Comparison of ENCODE assay signal across 8 cellular contexts in genomic region chr16:75516189-75516966, GRCh38. TPM values are rescaled to one million over a fixed set of nuclear protein-coding genes. Genes with fewer than 3 reads are reported as not detected.
DNase-seq lines count a peak whose midpoint lies in the region; ATAC-seq and TF ChIP-seq lines count a peak whose summit lies in the region.
"Not testable (repeated sequence)": the region's sequence is repeated elsewhere in the genome, so short reads cannot be mapped to it uniquely, and the experiment has no call there.

No MANE protein-coding gene starts in this region.

- H2BK120ac ChIP-seq in mesenchymal stem cell (ENCODE audit: low read depth, low read length) = peak overlapping the region; percentile 73

- H3K23ac ChIP-seq in mesenchymal stem cell (ENCODE audit: low read length in 2 of 2) = peak overlapping the region in 1 of 2 experiments; percentile 92

- H3K4me3 ChIP-seq in BE2C (ENCODE audit: low read depth, low read length) (peak overlapping the region; percentile 83), HUES6 (ENCODE audit: low read depth, low read length) (peak overlapping the region; percentile 93), fibroblast of pulmonary artery (replicated peaks; ENCODE audit: low read depth, low read length) (peak overlapping the region; percentile 80), mesenchymal stem cell (ENCODE audit: insufficient read depth in 1 of 2, low read depth in 1 of 2, low read length in 2 of 2) (peak overlapping the region; percentile 89 to 93)

- WGBS in mesenchymal stem cell = 7% methylated on average over 42 of the region's 42 CpGs

- peak overlapping the region in 1 of 2 experiments; percentile 24 for H2BK12ac ChIP-seq in mesenchymal stem cell (ENCODE audit: low read length in 2 of 2)

- H3K79me1 ChIP-seq in mesenchymal stem cell (replicated peaks; ENCODE audit: low read length, poor library complexity, severe bottlenecking) = not testable (repeated sequence)

- not testable (repeated sequence) for H3K27me3 ChIP-seq in BE2C; HUES6 (ENCODE audit: control insufficient read depth, insufficient read depth, low read length); mesenchymal stem cell (ENCODE audit: control insufficient read depth in 1 of 2, insufficient read depth in 1 of 2, low read length in 2 of 2)

- not testable (repeated sequence) for H3K4me1 Mint-ChIP-seq in T-helper 1 cell treated with Interleukin-12 subunit alpha and Interleukin-12 subunit beta and Interleukin-4 antibody, amounts not matched to agents 30 μg/mL and 1 μg/mL, for 36 hours (ENCODE audit: low read depth); activated naive CD8-positive, alpha-beta T cell treated with anti-CD3 and anti-CD28 coated beads, Interleukin-2, amount 50 U/mL, for 24 hours

- not testable (repeated sequence) for DNase-seq in BE2C; fibroblast of pulmonary artery (ENCODE audit: low read depth); mesenchymal stem cell
- peak; percentile 36 for DNase-seq in activated naive CD8-positive, alpha-beta T cell treated with anti-CD3 and anti-CD28 coated beads, Interleukin-2, amount 50 U/mL, for 24 hours
- peak; percentile 45 for DNase-seq in stimulated activated CD4-positive, alpha-beta T cell treated with anti-CD3 and anti-CD28 coated beads, Interleukin-15, amount 100 ng/mL, for 24 hours

- H3K9me3 Mint-ChIP-seq in T-helper 1 cell treated with Interleukin-12 subunit alpha and Interleukin-12 subunit beta and Interleukin-4 antibody, amounts not matched to agents 30 μg/mL and 1 μg/mL, for 36 hours; activated naive CD8-positive, alpha-beta T cell treated with anti-CD3 and anti-CD28 coated beads, Interleukin-2, amount 50 U/mL, for 24 hours: not testable (repeated sequence)

- H3K4me1 ChIP-seq in BE2C; HUES6 (ENCODE audit: control insufficient read depth, insufficient read depth, low read length): not testable (repeated sequence)
- H3K4me1 ChIP-seq in mesenchymal stem cell (ENCODE audit: control insufficient read depth, insufficient read depth, low read depth, low read length) = peaks cover 13% of the 10 kb centered on the region

- peak overlapping the region; percentile 52 to 98 for H3K4ac ChIP-seq in mesenchymal stem cell (ENCODE audit: low read depth in 1 of 2, low read length in 2 of 2)

- peak; percentile 11 for ATAC-seq in GM19467 (IDR thresholded peaks at IDR 0.05; ENCODE audit: unreplicated experiment)
- peak; percentile 16 for ATAC-seq in activated naive CD8-positive, alpha-beta T cell treated with anti-CD3 and anti-CD28 coated beads, Interleukin-2, amount 50 U/mL, for 24 hours

- not testable (repeated sequence) for H3K36me3 ChIP-seq in BE2C; HUES6 (ENCODE audit: control insufficient read depth, insufficient read depth, low read length); mesenchymal stem cell (ENCODE audit: control insufficient read depth in 1 of 2, insufficient read depth in 2 of 2, low read depth in 1 of 2, low read length in 2 of 2)

- H3K4me2 ChIP-seq in mesenchymal stem cell (ENCODE audit: low read length, poor library complexity, severe bottlenecking) = peak overlapping the region; percentile 96

- peaks cover 11% of the 10 kb centered on the region for H3K27me3 Mint-ChIP-seq in T-helper 1 cell treated with Interleukin-12 subunit alpha and Interleukin-12 subunit beta and Interleukin-4 antibody, amounts not matched to agents 30 μg/mL and 1 μg/mL, for 36 hours (ENCODE audit: low read depth)
- H3K27me3 Mint-ChIP-seq in activated naive CD8-positive, alpha-beta T cell treated with anti-CD3 and anti-CD28 coated beads, Interleukin-2, amount 50 U/mL, for 24 hours = not testable (repeated sequence)

- H4K8ac ChIP-seq in mesenchymal stem cell (ENCODE audit: low read length) = peak overlapping the region; percentile 94

- peak overlapping the region; percentile 97 for H3K18ac ChIP-seq in mesenchymal stem cell (ENCODE audit: low read depth in 1 of 2, low read length in 2 of 2)

- H3K9ac ChIP-seq in HUES6 (ENCODE audit: low read length) (peak overlapping the region; percentile 85), mesenchymal stem cell (ENCODE audit: low read length) (peak overlapping the region; percentile 90)

- not testable (repeated sequence) for H2BK5ac ChIP-seq in mesenchymal stem cell (ENCODE audit: low read depth, low read length, poor library complexity, severe bottlenecking)

- peak overlapping the region; percentile 77 for H3K4me3 Mint-ChIP-seq in T-helper 1 cell treated with Interleukin-12 subunit alpha and Interleukin-12 subunit beta and Interleukin-4 antibody, amounts not matched to agents 30 μg/mL and 1 μg/mL, for 36 hours
- H3K4me3 Mint-ChIP-seq in activated naive CD8-positive, alpha-beta T cell treated with anti-CD3 and anti-CD28 coated beads, Interleukin-2, amount 50 U/mL, for 24 hours = peak overlapping the region; percentile 77

- H3K27ac ChIP-seq in HUES6 (ENCODE audit: low read depth, low read length) = peak overlapping the region; percentile 82
- H3K27ac ChIP-seq in mesenchymal stem cell (ENCODE audit: low read length, poor library complexity, severe bottlenecking) = not testable (repeated sequence)

- H2AK5ac ChIP-seq in mesenchymal stem cell (ENCODE audit: low read length, severe bottlenecking) = not testable (repeated sequence)

- peak overlapping the region in 1 of 2 experiments; percentile 87 for H3K14ac ChIP-seq in mesenchymal stem cell (ENCODE audit: low read length in 2 of 2)

- peak overlapping the region; percentile 96 for H2BK15ac ChIP-seq in mesenchymal stem cell (ENCODE audit: low read depth, poor library complexity, severe bottlenecking)

- not testable (repeated sequence) for TF ChIP-seq CTCF in BE2C (IDR thresholded peaks at IDR 0.05; ENCODE audit: low read depth, low read length); fibroblast of pulmonary artery (IDR thresholded peaks at IDR 0.05; ENCODE audit: low read length, missing control alignments)

- peak overlapping the region; percentile 71 for H4K91ac ChIP-seq in mesenchymal stem cell (ENCODE audit: low read length)

- H3K36me3 Mint-ChIP-seq in T-helper 1 cell treated with Interleukin-12 subunit alpha and Interleukin-12 subunit beta and Interleukin-4 antibody, amounts not matched to agents 30 μg/mL and 1 μg/mL, for 36 hours (ENCODE audit: low read depth); activated naive CD8-positive, alpha-beta T cell treated with anti-CD3 and anti-CD28 coated beads, Interleukin-2, amount 50 U/mL, for 24 hours (ENCODE audit: low read depth): not testable (repeated sequence)

- H3K9me3 ChIP-seq in BE2C; HUES6 (ENCODE audit: control insufficient read depth, insufficient read depth, low read depth, low read length); mesenchymal stem cell (ENCODE audit: control insufficient read depth, low read length): not testable (repeated sequence)

- H2AFZ ChIP-seq in mesenchymal stem cell (ENCODE audit: low read depth, low read length) = peak overlapping the region; percentile 95

- H3K27ac Mint-ChIP-seq in T-helper 1 cell treated with Interleukin-12 subunit alpha and Interleukin-12 subunit beta and Interleukin-4 antibody, amounts not matched to agents 30 μg/mL and 1 μg/mL, for 36 hours = not testable (repeated sequence)
- H3K27ac Mint-ChIP-seq in activated naive CD8-positive, alpha-beta T cell treated with anti-CD3 and anti-CD28 coated beads, Interleukin-2, amount 50 U/mL, for 24 hours = peak overlapping the region; percentile 52

RNA-seq across cellular contexts. Expression of gene CHST5, which starts 19.5 kb away (rescaled TPM):
- polyA plus RNA-seq in BE2C (2012; ENCODE audit: insufficient read depth, insufficient read length, low read depth) = 0.22 TPM
- polyA plus RNA-seq in mesenchymal stem cell (2013, experiment 1 of 2) = 0.06 TPM
- polyA plus RNA-seq in mesenchymal stem cell (2013, experiment 2 of 2) = 0.03 TPM

RNA-seq across cellular contexts. Expression of gene CHST6, which starts 21.1 kb away (rescaled TPM):
- 0.17 TPM for polyA plus RNA-seq in BE2C (2012; ENCODE audit: insufficient read depth, insufficient read length, low read depth)
- polyA plus RNA-seq in mesenchymal stem cell (2013, experiment 1 of 2) = 0.26 TPM
- polyA plus RNA-seq in mesenchymal stem cell (2013, experiment 2 of 2) = 0.32 TPM

RNA-seq across cellular contexts. Expression of gene TMEM231, which starts 39.7 kb away (rescaled TPM):
- polyA plus RNA-seq in BE2C (2012; ENCODE audit: insufficient read depth, insufficient read length, low read depth) = 15.1 TPM
- 14.5 TPM for polyA plus RNA-seq in mesenchymal stem cell (2013, experiment 1 of 2)
- 17.1 TPM for polyA plus RNA-seq in mesenchymal stem cell (2013, experiment 2 of 2)

RNA-seq across cellular contexts. Expression of gene GABARAPL2, which starts 49.8 kb away (rescaled TPM):
- polyA plus RNA-seq in BE2C (2012; ENCODE audit: insufficient read depth, insufficient read length, low read depth) = 159 TPM
- 86.7 TPM for polyA plus RNA-seq in mesenchymal stem cell (2013, experiment 1 of 2)
- 91.2 TPM for polyA plus RNA-seq in mesenchymal stem cell (2013, experiment 2 of 2)

RNA-seq across cellular contexts. Expression of gene TMEM170A, which starts 51.9 kb away (rescaled TPM):
- 8.1 TPM for polyA plus RNA-seq in BE2C (2012; ENCODE audit: insufficient read depth, insufficient read length, low read depth)
- 7.8 TPM for polyA plus RNA-seq in mesenchymal stem cell (2013, experiment 1 of 2)
- 8.9 TPM for polyA plus RNA-seq in mesenchymal stem cell (2013, experiment 2 of 2)
